ENCODE assay signal across 1 cellular context in the genomic region with DNA sequence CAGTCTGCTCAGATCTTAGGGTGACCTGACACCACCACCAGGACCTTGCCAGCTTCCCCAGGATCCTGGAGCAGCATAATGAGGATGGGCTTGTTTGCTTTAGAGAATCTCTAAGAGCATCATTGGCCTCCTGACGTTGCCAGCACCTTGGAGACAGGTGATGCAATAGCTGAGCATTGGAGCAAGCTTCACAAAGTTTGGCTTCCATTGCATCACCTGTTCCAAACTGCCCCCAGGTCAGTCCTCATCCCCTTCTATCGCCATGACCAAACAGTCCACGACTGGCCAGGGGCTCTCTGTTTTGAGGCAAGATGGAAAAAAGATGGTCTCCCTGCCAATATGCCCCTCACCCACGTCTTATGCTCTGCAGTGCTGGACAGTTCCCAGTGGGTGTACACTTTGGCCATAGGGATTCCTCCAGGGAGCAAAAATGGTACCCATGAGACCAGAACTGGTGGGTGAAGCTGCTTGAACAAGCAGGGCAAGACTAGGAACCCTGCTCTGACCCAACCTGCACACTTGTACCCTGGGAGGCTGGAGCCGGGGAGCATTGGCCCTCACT.
TF ChIP-seq lines count a peak whose summit lies in the region.

No MANE protein-coding gene starts in this region.

TF ChIP-seq in K562, 482 proteins besides CTCF, POLR2A, EP300 and RAD21 (continued from another document and continues in another):
- TF ChIP-seq, protein P1, sequence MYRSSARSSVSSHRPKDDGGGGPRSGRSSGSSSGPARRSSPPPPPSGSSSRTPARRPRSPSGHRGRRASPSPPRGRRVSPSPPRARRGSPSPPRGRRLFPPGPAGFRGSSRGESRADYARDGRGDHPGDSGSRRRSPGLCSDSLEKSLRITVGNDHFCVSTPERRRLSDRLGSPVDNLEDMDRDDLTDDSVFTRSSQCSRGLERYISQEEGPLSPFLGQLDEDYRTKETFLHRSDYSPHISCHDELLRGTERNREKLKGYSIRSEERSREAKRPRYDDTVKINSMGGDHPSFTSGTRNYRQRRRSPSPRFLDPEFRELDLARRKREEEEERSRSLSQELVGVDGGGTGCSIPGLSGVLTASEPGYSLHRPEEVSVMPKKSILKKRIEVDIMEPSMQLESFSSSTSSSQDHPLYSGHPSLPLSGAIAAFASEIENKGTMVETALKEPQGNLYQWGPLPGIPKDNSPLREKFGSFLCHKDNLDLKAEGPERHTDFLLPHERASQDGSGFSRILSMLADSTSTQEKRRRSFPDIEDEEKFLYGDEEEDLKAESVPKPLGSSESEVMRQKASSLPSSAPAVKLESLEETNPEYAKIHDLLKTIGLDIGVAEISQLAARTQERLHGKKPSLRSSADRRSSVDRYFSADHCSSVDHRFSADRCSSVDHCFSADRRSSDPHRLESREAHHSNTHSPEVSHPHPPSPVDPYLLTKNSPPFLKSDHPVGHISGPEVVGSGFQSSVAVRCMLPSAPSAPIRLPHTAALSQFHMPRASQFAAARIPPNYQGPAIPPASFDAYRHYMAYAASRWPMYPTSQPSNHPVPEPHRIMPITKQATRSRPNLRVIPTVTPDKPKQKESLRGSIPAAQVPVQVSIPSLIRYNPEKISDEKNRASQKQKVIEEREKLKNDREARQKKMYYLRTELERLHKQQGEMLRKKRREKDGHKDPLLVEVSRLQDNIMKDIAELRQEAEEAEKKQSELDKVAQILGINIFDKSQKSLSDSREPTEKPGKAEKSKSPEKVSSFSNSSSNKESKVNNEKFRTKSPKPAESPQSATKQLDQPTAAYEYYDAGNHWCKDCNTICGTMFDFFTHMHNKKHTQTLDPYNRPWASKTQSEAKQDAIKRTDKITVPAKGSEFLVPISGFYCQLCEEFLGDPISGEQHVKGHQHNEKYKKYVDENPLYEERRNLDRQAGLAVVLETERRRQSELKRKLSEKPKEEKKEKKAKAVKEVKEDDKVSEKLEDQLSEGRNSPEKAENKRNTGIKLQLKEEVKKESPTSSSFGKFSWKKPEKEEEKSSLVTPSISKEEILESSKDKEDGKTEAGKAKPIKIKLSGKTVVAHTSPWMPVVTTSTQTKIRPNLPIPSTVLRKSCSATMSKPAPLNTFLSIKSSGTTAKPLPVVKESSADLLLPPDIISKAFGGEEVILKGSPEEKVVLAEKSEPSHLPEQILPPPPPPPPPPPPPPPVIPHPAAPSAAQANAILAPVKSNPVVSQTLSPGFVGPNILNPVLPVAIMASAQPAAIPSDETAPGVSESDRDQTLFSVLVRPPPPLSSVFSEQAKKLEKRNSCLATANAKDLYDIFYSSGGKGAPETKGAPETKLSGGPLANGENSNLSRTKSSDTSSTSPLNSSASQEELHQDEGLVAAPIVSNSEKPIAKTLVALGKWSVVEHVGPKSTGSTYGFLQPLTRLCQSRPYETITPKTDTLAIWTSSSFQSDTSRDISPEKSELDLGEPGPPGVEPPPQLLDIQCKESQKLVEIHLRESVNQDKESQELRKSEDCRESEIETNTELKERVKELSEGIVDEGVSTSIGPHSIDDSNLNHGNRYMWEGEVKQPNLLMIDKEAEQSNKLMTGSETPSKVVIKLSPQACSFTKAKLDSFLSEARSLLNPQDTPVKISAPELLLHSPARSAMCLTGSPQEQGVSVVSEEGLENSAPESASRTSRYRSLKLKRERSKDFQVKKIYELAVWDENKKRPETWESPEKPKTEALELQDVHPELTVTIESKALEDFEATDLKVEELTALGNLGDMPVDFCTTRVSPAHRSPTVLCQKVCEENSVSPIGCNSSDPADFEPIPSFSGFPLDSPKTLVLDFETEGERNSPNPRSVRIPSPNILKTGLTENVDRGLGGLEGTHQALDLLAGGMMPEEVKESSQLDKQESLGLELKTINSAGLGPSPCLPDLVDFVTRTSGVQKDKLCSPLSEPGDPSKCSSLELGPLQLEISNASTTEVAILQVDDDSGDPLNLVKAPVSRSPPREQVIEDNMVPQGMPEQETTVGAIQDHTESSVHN (IDR thresholded peaks at IDR 0.05; ENCODE audit: borderline replicate concordance in 1 of 2, low read depth in 1 of 2) = no peak
- TF ChIP-seq ZNF584 (CRISPR knock-in tag; IDR thresholded peaks at IDR 0.05; ENCODE audit: low read depth) (no peak), NRF1 (conservative IDR thresholded peaks at IDR 0.05 in 1 of 2, IDR thresholded peaks at IDR 0.05 in 1 of 2) (no peak), NBN (IDR thresholded peaks at IDR 0.05; ENCODE audit: low read depth) (no peak), PURB (CRISPR knock-in tag; IDR thresholded peaks at IDR 0.05; ENCODE audit: low read depth) (no peak), NR2C2 (CRISPR knock-in tag; IDR thresholded peaks at IDR 0.05) (no peak), NR2C2 (tag; IDR thresholded peaks at IDR 0.05) (no peak), SIRT6 (IDR thresholded peaks at IDR 0.05; ENCODE audit: low read depth, low read length) (no peak), RBM22 (IDR thresholded peaks at IDR 0.05; ENCODE audit: low read depth, low read length, poor library complexity, severe bottlenecking) (no peak), KDM4B (IDR thresholded peaks at IDR 0.05; ENCODE audit: borderline replicate concordance in 2 of 2, low read depth in 1 of 2) (no peak), PRMT5 (CRISPR knock-in tag; IDR thresholded peaks at IDR 0.05) (no peak), ZBTB17 (CRISPR knock-in tag; IDR thresholded peaks at IDR 0.05) (no peak), ZNF668 (CRISPR knock-in tag; IDR thresholded peaks at IDR 0.05) (no peak), CAMTA2 (CRISPR knock-in tag; conservative IDR thresholded peaks at IDR 0.05) (no peak), ZNF785 (CRISPR knock-in tag; IDR thresholded peaks at IDR 0.05) (no peak), RBM15 (IDR thresholded peaks at IDR 0.05; ENCODE audit: insufficient read depth, low read length) (no peak), MAFF (IDR thresholded peaks at IDR 0.05; ENCODE audit: low read length) (no peak), ZNF717 (CRISPR knock-in tag; IDR thresholded peaks at IDR 0.05) (no peak), ZNF780A (CRISPR knock-in tag; IDR thresholded peaks at IDR 0.05) (no peak), SP2 (IDR thresholded peaks at IDR 0.05; ENCODE audit: extremely low read depth, low read depth, low read length, poor library complexity, severe bottlenecking) (no peak), TGIF2 (CRISPR knock-in tag; IDR thresholded peaks at IDR 0.05) (no peak), FOXJ2 (tag; IDR thresholded peaks at IDR 0.05) (no peak), EHMT2 (IDR thresholded peaks at IDR 0.05) (peak; percentile 88), SRSF9 (IDR thresholded peaks at IDR 0.05; ENCODE audit: borderline replicate concordance, low read depth, low read length) (no peak), SRSF3 (IDR thresholded peaks at IDR 0.05; ENCODE audit: insufficient read depth, low read length) (no peak), KLF10 (CRISPR knock-in tag; IDR thresholded peaks at IDR 0.05) (no peak), ZEB2 (IDR thresholded peaks at IDR 0.05) (peak; percentile 51), SIN3A (IDR thresholded peaks at IDR 0.05; ENCODE audit: borderline replicate concordance in 2 of 2, control insufficient read depth in 1 of 2, low read depth in 2 of 2, low read length in 2 of 2) (no peak), TEAD1 (CRISPR knock-in tag; IDR thresholded peaks at IDR 0.05) (no peak), ZFX (CRISPR knock-in tag; IDR thresholded peaks at IDR 0.05) (no peak), ZFP1 (CRISPR knock-in tag; IDR thresholded peaks at IDR 0.05) (no peak), ZNF766 (CRISPR knock-in tag; conservative IDR thresholded peaks at IDR 0.05) (no peak), ZNF707 (CRISPR knock-in tag; conservative IDR thresholded peaks at IDR 0.05) (no peak), CEBPG (CRISPR knock-in tag; IDR thresholded peaks at IDR 0.05) (peak; percentile 93), CEBPG (tag; conservative IDR thresholded peaks at IDR 0.05 in 1 of 2, IDR thresholded peaks at IDR 0.05 in 1 of 2) (peak; percentile 87 to 95), XRCC3 (IDR thresholded peaks at IDR 0.05) (no peak), ZNF3 (CRISPR knock-in tag; IDR thresholded peaks at IDR 0.05) (no peak), MEF2A (IDR thresholded peaks at IDR 0.05; ENCODE audit: control insufficient read depth, low read depth, low read length) (no peak), KDM1A (IDR thresholded peaks at IDR 0.05) (no peak), ZSCAN29 (IDR thresholded peaks at IDR 0.05) (no peak), DNMT1 (IDR thresholded peaks at IDR 0.05) (no peak), MCM2 (IDR thresholded peaks at IDR 0.05; ENCODE audit: low read depth) (no peak), RFX5 (IDR thresholded peaks at IDR 0.05; ENCODE audit: low read depth, low read length) (peak; percentile 40; the same call in 1 of the 2 replicates)
- TF ChIP-seq, protein P2, sequence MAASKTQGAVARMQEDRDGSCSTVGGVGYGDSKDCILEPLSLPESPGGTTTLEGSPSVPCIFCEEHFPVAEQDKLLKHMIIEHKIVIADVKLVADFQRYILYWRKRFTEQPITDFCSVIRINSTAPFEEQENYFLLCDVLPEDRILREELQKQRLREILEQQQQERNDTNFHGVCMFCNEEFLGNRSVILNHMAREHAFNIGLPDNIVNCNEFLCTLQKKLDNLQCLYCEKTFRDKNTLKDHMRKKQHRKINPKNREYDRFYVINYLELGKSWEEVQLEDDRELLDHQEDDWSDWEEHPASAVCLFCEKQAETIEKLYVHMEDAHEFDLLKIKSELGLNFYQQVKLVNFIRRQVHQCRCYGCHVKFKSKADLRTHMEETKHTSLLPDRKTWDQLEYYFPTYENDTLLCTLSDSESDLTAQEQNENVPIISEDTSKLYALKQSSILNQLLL (CRISPR knock-in tag; IDR thresholded peaks at IDR 0.05; ENCODE audit: borderline replicate concordance) = no peak
- TF ChIP-seq, protein P3, sequence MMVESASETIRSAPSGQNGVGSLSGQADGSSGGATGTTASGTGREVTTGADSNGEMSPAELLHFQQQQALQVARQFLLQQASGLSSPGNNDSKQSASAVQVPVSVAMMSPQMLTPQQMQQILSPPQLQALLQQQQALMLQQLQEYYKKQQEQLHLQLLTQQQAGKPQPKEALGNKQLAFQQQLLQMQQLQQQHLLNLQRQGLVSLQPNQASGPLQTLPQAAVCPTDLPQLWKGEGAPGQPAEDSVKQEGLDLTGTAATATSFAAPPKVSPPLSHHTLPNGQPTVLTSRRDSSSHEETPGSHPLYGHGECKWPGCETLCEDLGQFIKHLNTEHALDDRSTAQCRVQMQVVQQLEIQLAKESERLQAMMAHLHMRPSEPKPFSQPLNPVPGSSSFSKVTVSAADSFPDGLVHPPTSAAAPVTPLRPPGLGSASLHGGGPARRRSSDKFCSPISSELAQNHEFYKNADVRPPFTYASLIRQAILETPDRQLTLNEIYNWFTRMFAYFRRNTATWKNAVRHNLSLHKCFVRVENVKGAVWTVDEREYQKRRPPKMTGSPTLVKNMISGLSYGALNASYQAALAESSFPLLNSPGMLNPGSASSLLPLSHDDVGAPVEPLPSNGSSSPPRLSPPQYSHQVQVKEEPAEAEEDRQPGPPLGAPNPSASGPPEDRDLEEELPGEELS (CRISPR knock-in tag; IDR thresholded peaks at IDR 0.05; ENCODE audit: borderline replicate concordance) = no peak
- TF ChIP-seq, protein P4, sequence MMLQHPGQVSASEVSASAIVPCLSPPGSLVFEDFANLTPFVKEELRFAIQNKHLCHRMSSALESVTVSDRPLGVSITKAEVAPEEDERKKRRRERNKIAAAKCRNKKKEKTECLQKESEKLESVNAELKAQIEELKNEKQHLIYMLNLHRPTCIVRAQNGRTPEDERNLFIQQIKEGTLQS (IDR thresholded peaks at IDR 0.05) = peak; percentile 93
- TF ChIP-seq, protein P4 (CRISPR knock-in tag; conservative IDR thresholded peaks at IDR 0.05) = no peak
- TF ChIP-seq, protein P5, sequence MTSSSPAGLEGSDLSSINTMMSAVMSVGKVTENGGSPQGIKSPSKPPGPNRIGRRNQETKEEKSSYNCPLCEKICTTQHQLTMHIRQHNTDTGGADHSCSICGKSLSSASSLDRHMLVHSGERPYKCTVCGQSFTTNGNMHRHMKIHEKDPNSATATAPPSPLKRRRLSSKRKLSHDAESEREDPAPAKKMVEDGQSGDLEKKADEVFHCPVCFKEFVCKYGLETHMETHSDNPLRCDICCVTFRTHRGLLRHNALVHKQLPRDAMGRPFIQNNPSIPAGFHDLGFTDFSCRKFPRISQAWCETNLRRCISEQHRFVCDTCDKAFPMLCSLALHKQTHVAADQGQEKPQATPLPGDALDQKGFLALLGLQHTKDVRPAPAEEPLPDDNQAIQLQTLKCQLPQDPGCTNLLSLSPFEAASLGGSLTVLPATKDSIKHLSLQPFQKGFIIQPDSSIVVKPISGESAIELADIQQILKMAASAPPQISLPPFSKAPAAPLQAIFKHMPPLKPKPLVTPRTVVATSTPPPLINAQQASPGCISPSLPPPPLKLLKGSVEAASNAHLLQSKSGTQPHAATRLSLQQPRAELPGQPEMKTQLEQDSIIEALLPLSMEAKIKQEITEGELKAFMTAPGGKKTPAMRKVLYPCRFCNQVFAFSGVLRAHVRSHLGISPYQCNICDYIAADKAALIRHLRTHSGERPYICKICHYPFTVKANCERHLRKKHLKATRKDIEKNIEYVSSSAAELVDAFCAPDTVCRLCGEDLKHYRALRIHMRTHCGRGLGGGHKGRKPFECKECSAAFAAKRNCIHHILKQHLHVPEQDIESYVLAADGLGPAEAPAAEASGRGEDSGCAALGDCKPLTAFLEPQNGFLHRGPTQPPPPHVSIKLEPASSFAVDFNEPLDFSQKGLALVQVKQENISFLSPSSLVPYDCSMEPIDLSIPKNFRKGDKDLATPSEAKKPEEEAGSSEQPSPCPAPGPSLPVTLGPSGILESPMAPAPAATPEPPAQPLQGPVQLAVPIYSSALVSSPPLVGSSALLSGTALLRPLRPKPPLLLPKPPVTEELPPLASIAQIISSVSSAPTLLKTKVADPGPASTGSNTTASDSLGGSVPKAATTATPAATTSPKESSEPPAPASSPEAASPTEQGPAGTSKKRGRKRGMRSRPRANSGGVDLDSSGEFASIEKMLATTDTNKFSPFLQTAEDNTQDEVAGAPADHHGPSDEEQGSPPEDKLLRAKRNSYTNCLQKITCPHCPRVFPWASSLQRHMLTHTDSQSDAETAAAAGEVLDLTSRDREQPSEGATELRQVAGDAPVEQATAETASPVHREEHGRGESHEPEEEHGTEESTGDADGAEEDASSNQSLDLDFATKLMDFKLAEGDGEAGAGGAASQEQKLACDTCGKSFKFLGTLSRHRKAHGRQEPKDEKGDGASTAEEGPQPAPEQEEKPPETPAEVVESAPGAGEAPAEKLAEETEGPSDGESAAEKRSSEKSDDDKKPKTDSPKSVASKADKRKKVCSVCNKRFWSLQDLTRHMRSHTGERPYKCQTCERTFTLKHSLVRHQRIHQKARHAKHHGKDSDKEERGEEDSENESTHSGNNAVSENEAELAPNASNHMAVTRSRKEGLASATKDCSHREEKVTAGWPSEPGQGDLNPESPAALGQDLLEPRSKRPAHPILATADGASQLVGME (CRISPR knock-in tag; IDR thresholded peaks at IDR 0.05) = no peak
- TF ChIP-seq, protein P6, sequence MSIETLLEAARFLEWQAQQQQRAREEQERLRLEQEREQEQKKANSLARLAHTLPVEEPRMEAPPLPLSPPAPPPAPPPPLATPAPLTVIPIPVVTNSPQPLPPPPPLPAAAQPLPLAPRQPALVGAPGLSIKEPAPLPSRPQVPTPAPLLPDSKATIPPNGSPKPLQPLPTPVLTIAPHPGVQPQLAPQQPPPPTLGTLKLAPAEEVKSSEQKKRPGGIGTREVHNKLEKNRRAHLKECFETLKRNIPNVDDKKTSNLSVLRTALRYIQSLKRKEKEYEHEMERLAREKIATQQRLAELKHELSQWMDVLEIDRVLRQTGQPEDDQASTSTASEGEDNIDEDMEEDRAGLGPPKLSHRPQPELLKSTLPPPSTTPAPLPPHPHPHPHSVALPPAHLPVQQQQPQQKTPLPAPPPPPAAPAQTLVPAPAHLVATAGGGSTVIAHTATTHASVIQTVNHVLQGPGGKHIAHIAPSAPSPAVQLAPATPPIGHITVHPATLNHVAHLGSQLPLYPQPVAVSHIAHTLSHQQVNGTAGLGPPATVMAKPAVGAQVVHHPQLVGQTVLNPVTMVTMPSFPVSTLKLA (conservative IDR thresholded peaks at IDR 0.05) = no peak
